Comparison of ENCODE assay signal across 11 cellular contexts in the genomic region with DNA sequence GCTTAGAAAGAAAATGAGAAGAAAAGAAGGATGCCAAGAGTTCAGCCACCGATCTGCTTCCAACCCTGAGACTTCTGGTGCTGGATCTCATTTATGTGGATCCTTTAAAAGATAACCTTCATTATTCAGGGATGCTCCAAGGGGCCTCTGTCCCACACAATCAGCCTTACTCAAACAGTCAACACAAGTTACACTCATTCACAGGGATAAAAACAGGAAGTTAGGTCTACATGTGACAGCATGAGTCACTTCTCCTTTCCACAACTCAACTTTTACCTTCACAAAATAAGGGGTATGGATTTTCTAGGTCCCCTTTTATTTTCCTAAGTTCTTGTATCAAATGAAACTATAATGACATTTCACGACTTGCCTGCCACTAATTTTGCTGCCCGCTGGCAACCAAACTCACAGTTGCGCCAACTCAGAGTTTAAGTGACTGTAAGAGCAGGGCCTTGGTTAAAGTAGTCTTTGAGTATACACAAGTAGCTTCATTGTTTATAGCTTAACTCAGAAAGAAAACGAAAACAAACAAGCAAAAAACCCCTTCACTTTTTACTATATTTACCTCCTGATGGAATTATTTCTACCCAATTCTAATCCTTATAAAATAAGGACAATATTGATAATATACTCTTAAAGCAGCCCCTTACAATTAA.
DNase-seq lines count a peak whose midpoint lies in the region; ATAC-seq, FAIRE-seq and TF ChIP-seq lines count a peak whose summit lies in the region.
"Had no signal": no experiment of that assay in that cellular context is flagged by ENCODE, and none has a peak within 500 bp of the region (broad histone marks: within the 10 kb centered on the region; RNA-seq: fewer than 3 reads in every experiment).

No MANE protein-coding gene starts in this region.

- H3K4me2 ChIP-seq in astrocyte (ENCODE audit: low read length): no peak overlapping the region

- peak overlapping the region; percentile 62 for H3K27ac Mint-ChIP-seq in astrocyte (ENCODE audit: unreplicated experiment)
- H3K27ac Mint-ChIP-seq in naive thymus-derived CD8-positive, alpha-beta T cell: peak overlapping the region in 6 of 10 donors; percentile 19 to 86 (median 37)

- intact Hi-C loops in Right ventricle myocardium inferior (cut with DNase I): no loop called here

- no peak overlapping the region for H3K9ac ChIP-seq in astrocyte (ENCODE audit: low read length)

- peaks cover 6% of the 10 kb centered on the region for H3K4me1 ChIP-seq in astrocyte (ENCODE audit: insufficient read depth, low read length)
- H3K4me1 ChIP-seq: breast epithelium had no signal

- no peaks in the 10 kb centered on the region for H3K27me3 Mint-ChIP-seq in astrocyte (ENCODE audit: low read depth, unreplicated experiment)
- no peaks in the 10 kb centered on the region for H3K27me3 Mint-ChIP-seq in naive thymus-derived CD8-positive, alpha-beta T cell

- no peak overlapping the region for H2AFZ ChIP-seq in astrocyte (ENCODE audit: low read depth, low read length)

- no peak for TF ChIP-seq POLR2A in H54 (IDR thresholded peaks at IDR 0.05; ENCODE audit: low read depth, low read length)

- POLR2A ChIA-PET in naive thymus-derived CD8-positive, alpha-beta T cell (lab: Charles Lee): interaction anchor here (2.2 kb wide), 1 partner anchor 27 kb away, joined by 4 read pairs; no protein-coding TSS in a partner anchor

- no peaks in the 10 kb centered on the region for H3K36me3 Mint-ChIP-seq in astrocyte (ENCODE audit: low read depth, unreplicated experiment)
- no peaks in the 10 kb centered on the region for H3K36me3 Mint-ChIP-seq in naive thymus-derived CD8-positive, alpha-beta T cell

- no peak overlapping the region for H3K27ac ChIP-seq in astrocyte (ENCODE audit: low read depth, low read length)
- H3K27ac ChIP-seq: breast epithelium, heart right ventricle had no signal

- H3K4me3 Mint-ChIP-seq in astrocyte (ENCODE audit: unreplicated experiment): no peak overlapping the region
- peak overlapping the region in 2 of 10 donors; percentile 35 to 39 for H3K4me3 Mint-ChIP-seq in naive thymus-derived CD8-positive, alpha-beta T cell
- H3K4me3 Mint-ChIP-seq: neural crest cell had no signal

- DNase-seq in H54 (ENCODE audit: insufficient read length, low spot score) (peak; percentile 5), NAMALWA (ENCODE audit: low spot score) (peak; percentile 35), astrocyte (ENCODE audit: low read depth) (no peak), GOT3 (lab: John Stamatoyannopoulos, UW) (no peak), Right ventricle myocardium inferior (ENCODE audit: missing footprints) (no peak)
- peak in 1 of 10 donors; percentile 8 for DNase-seq in naive thymus-derived CD8-positive, alpha-beta T cell
- DNase-seq: heart right ventricle, NCI-H526 had no signal

- no peaks in the 10 kb centered on the region for H3K27me3 ChIP-seq in astrocyte (ENCODE audit: insufficient read depth, low read length)
- H3K27me3 ChIP-seq: breast epithelium, heart right ventricle had no signal

- no peaks in the 10 kb centered on the region for H4K20me1 ChIP-seq in astrocyte (ENCODE audit: insufficient read depth, low read length)

- FAIRE-seq in H54 (lab: Jason Lieb, UNC): peak; percentile 86
- no peak for FAIRE-seq in astrocyte (lab: Jason Lieb, UNC)

- no peak for TF ChIP-seq CTCF in astrocyte (IDR thresholded peaks at IDR 0.05; ENCODE audit: insufficient read depth, low read depth, low read length)

- H3K9me3 Mint-ChIP-seq in astrocyte (ENCODE audit: unreplicated experiment): no peaks in the 10 kb centered on the region
- peaks cover 0 to 1% (median 0%) of the 10 kb centered on the region in 9 donors for H3K9me3 Mint-ChIP-seq in naive thymus-derived CD8-positive, alpha-beta T cell

- no peaks in the 10 kb centered on the region for H3K9me3 ChIP-seq in astrocyte (ENCODE audit: insufficient read depth, low read depth, low read length)
- H3K9me3 ChIP-seq: breast epithelium, heart right ventricle had no signal

- ATAC-seq in naive thymus-derived CD8-positive, alpha-beta T cell: peak in 1 of 2 donors; percentile 50
- ATAC-seq in HG02610 (IDR thresholded peaks at IDR 0.05; ENCODE audit: unreplicated experiment) (no peak), Right ventricle myocardium inferior (no peak)
- ATAC-seq: heart right ventricle had no signal

- no peak overlapping the region for H3K4me3 ChIP-seq in astrocyte (ENCODE audit: insufficient read depth, low read depth, low read length)
- H3K4me3 ChIP-seq: breast epithelium, heart right ventricle had no signal

- H3K4me1 Mint-ChIP-seq in astrocyte (ENCODE audit: low read depth, unreplicated experiment): peaks cover 44% of the 10 kb centered on the region
- H3K4me1 Mint-ChIP-seq in naive thymus-derived CD8-positive, alpha-beta T cell: peaks cover 28 to 56% (median 43%) of the 10 kb centered on the region in 4 donors

- H3K79me2 ChIP-seq in astrocyte (ENCODE audit: insufficient read depth, low read length): no peaks in the 10 kb centered on the region

- H3K36me3 ChIP-seq in astrocyte (ENCODE audit: insufficient read depth, low read length): no peaks in the 10 kb centered on the region
- H3K36me3 ChIP-seq: breast epithelium, heart right ventricle had no signal

Comparison
In these comparisons a context has a peak if more than half of its experiments do, and no peak if none do; other contexts are left out.
1. DNase-seq: peak in H54 (single experiment) and NAMALWA (single experiment); none in astrocyte (single experiment), GOT3 (single experiment) and Right ventricle myocardium inferior (single experiment).